In genomic region chr7:123569352-123569999, GRCh38 we compare ENCODE assay signal across 31 cellular contexts. TPM values are rescaled to one million over a fixed set of nuclear protein-coding genes. Genes with fewer than 3 reads are reported as not detected.
A peak's percentile ranks its signal among the peaks of the same experiment; 100 is the strongest.
DNase-seq lines count a peak whose midpoint lies in the region; ATAC-seq, FAIRE-seq and TF ChIP-seq lines count a peak whose summit lies in the region.
"Had no signal": no experiment of that assay in that cellular context is flagged by ENCODE, and none has a peak within 500 bp of the region (broad histone marks: within the 10 kb centered on the region; RNA-seq: fewer than 3 reads in every experiment).

No MANE protein-coding gene starts in this region.

- no TSS peak for BruUV-seq in PC-3 (replicated peaks; lab: Mats Ljungman, UMichigan)
- BruUV-seq in K562 (replicated peaks; lab: Mats Ljungman, UMichigan), result no TSS peak

- H3K9me3 ChIP-seq in PC-3 (ENCODE audit: low read length) (no peaks in the 10 kb centered on the region), K562 (replicated peaks; ENCODE audit: control insufficient read depth, insufficient read depth, low read depth, low read length) (no peaks in the 10 kb centered on the region)
- H3K9me3 ChIP-seq: A549, heart left ventricle, tibial nerve had no signal

- no peak overlapping the region for H2AFZ ChIP-seq in PC-3 (ENCODE audit: low read length)
- H2AFZ ChIP-seq in K562 (ENCODE audit: low read depth, low read length), result peak overlapping the region; percentile 79

- H3K27ac ChIP-seq in PC-3 (ENCODE audit: low read length) (no peak overlapping the region), K562 (ENCODE audit: extremely low read depth, low read depth, low read length) (no peak overlapping the region)
- H3K27ac ChIP-seq: A549, heart left ventricle, tibial nerve had no signal

- H4K20me1 ChIP-seq in PC-3 (ENCODE audit: low read length) (no peaks in the 10 kb centered on the region), K562 (replicated peaks; ENCODE audit: control insufficient read depth, insufficient read depth, low read length) (no peaks in the 10 kb centered on the region)

- no peak for FAIRE-seq in K562 (lab: Jason Lieb, UNC)
- FAIRE-seq: A549, bronchial epithelial cell, GM18507, HepG2 had no signal

- CTCF ChIA-PET in PC-3 (lab: Charles Lee) (no interaction called here), K562 (lab: Yijun Ruan, JAX; ENCODE audit: low intra/inter-chr PET ratio) (no interaction called here)

- peaks cover 0 to 2% (median 0%) of the 10 kb centered on the region in 3 donors for H3K9me3 Mint-ChIP-seq in IgD-negative memory B cell
- H3K9me3 Mint-ChIP-seq: activated CD4-positive, alpha-beta memory T cell treated with anti-CD3 and anti-CD28 coated beads for 36 hours; effector memory CD8-positive, alpha-beta T cell; neural crest cell had no signal

- in situ Hi-C loops in K562 (cut with MboI), result no loop called here

- TF ChIP-seq RAD21 in K562 (CRISPR knock-in tag; conservative IDR thresholded peaks at IDR 0.05 in 1 of 2, IDR thresholded peaks at IDR 0.05 in 1 of 2), result no peak

- no peak for TF ChIP-seq CTCF in PC-3 (conservative IDR thresholded peaks at IDR 0.05; ENCODE audit: low read depth, low read length)
- no peak for TF ChIP-seq CTCF in K562 (IDR thresholded peaks at IDR 0.05 in 2 of 3, conservative IDR thresholded peaks at IDR 0.05 in 1 of 3; ENCODE audit: insufficient read depth in 2 of 3, low read depth in 1 of 3, low read length in 3 of 3)

- peak overlapping the region in 2 of 3 donors; percentile 7 to 41 for H3K27ac Mint-ChIP-seq in IgD-negative memory B cell
- H3K27ac Mint-ChIP-seq: activated CD4-positive, alpha-beta memory T cell treated with anti-CD3 and anti-CD28 coated beads for 36 hours; activated naive CD8-positive, alpha-beta T cell; effector memory CD8-positive, alpha-beta T cell had no signal

- H3F3A ChIP-seq in PC-3 (ENCODE audit: low read length, unreplicated experiment), result no peaks in the 10 kb centered on the region

- H3K4me3 ChIP-seq in PC-3 (ENCODE audit: low read length) (no peak overlapping the region), K562 (no peak overlapping the region)
- H3K4me3 ChIP-seq: A549, heart left ventricle, tibial nerve had no signal

- no peak for TF ChIP-seq POLR2A in K562 (conservative IDR thresholded peaks at IDR 0.05)

- H3K27me3 Mint-ChIP-seq in IgD-negative memory B cell, result no peaks in the 10 kb centered on the region

- no peak overlapping the region for H3K9ac ChIP-seq in PC-3 (ENCODE audit: low read length)
- no peak overlapping the region for H3K9ac ChIP-seq in K562 (ENCODE audit: insufficient read depth in 1 of 2, low read depth in 2 of 2, low read length in 2 of 2)

- intact Hi-C loops in PC-3 (cut with micrococcal nuclease), result no loop called here
- intact Hi-C loops in K562 (cut with micrococcal nuclease), result no loop called here

- no peak overlapping the region for H3K4me2 ChIP-seq in PC-3 (ENCODE audit: low read length)
- no peak overlapping the region; the same call in 1 of the 2 replicates for H3K4me2 ChIP-seq in K562 (ENCODE audit: insufficient read depth, low read length)
- H3K4me2 ChIP-seq: A549 had no signal

- H3K9me2 ChIP-seq in PC-3 (replicated peaks; ENCODE audit: low read length), result no peaks in the 10 kb centered on the region

- peak; percentile 56; the same call in 1 of the 2 replicates for ATAC-seq in PC-3
- peak; percentile 52 for ATAC-seq in K562
- ATAC-seq in HG03175 (IDR thresholded peaks at IDR 0.05; ENCODE audit: unreplicated experiment), result no peak
- ATAC-seq in HG02973 (IDR thresholded peaks at IDR 0.05; ENCODE audit: unreplicated experiment), result no peak
- ATAC-seq: activated CD4-positive, CD25-positive, alpha-beta regulatory T cell treated with anti-CD3 and anti-CD28 coated beads, Interleukin-2, amount 50 U/mL, for 24 hours; effector memory CD8-positive, alpha-beta T cell; HepG2; right cardiac atrium; Right ventricle myocardium inferior had no signal

- H3K79me2 ChIP-seq in PC-3 (ENCODE audit: low read length), result no peaks in the 10 kb centered on the region
- no peaks in the 10 kb centered on the region for H3K79me2 ChIP-seq in K562 (ENCODE audit: control insufficient read depth, insufficient read depth, low read length)

- DNase-seq in AML-193 (lab: John Stamatoyannopoulos, UW) (peak; percentile 12 to 32), PC-3 (no peak), K562 (ENCODE audit: extremely low read depth in 1 of 4, low spot score in 3 of 4) (no peak), NCI-H774 (lab: John Stamatoyannopoulos, UW) (no peak), NCI-H82 treated with DMSO at 0.1 percent for 48 hours (lab: John Stamatoyannopoulos, UW; ENCODE audit: unreplicated experiment) (no peak)
- DNase-seq: activated CD4-positive, alpha-beta memory T cell treated with anti-CD3 and anti-CD28 coated beads for 36 hours; activated CD8-positive, alpha-beta memory T cell treated with anti-CD3 and anti-CD28 coated beads, Interleukin-2, amount 50 U/mL, for 48 hours; anterior cingulate cortex; DMS79 treated with DMSO at 0.1 percent for 48 hours; effector memory CD8-positive, alpha-beta T cell; foreskin fibroblast; heart left ventricle; kidney glomerular epithelial cell; NCI-H1436 treated with DMSO at 0.1 percent for 48 hours; NCI-H82; T1000 had no signal

- H3K4me1 ChIP-seq in PC-3 (ENCODE audit: insufficient read depth, low read length) (no peaks in the 10 kb centered on the region), K562 (replicated peaks in 1 of 2; ENCODE audit: control insufficient read depth in 2 of 2, insufficient read depth in 2 of 2, low read length in 2 of 2) (peaks cover 0 to 7% of the 10 kb centered on the region in 2 experiments; a peak in 4 of 5 replicates)
- H3K4me1 ChIP-seq: A549, heart left ventricle, tibial nerve had no signal

- H3K36me3 ChIP-seq in PC-3 (ENCODE audit: low read depth, low read length) (no peaks in the 10 kb centered on the region), K562 (ENCODE audit: control insufficient read depth, insufficient read depth, low read length) (no peaks in the 10 kb centered on the region)
- H3K36me3 ChIP-seq: heart left ventricle, tibial nerve had no signal

- no peak overlapping the region for H3K4me3 Mint-ChIP-seq in IgD-negative memory B cell
- H3K4me3 Mint-ChIP-seq: activated CD4-positive, alpha-beta memory T cell treated with anti-CD3 and anti-CD28 coated beads for 36 hours; activated naive CD8-positive, alpha-beta T cell; effector memory CD8-positive, alpha-beta T cell; neural crest cell had no signal

- POLR2A ChIA-PET in PC-3 (lab: Charles Lee; ENCODE audit: unreplicated experiment) (no interaction called here), K562 (lab: Yijun Ruan, JAX) (interaction anchor here (0.5 to 1.8 kb wide), 4 partner anchors 10 to 108 kb away, joined by 3 to 12 read pairs (median 4); partner anchors contain the start of gene NDUFA5)

- no peaks in the 10 kb centered on the region for H3K9me1 ChIP-seq in K562 (ENCODE audit: control insufficient read depth, insufficient read depth, low read length)

- H3K4me1 Mint-ChIP-seq in IgD-negative memory B cell, result peaks cover 0 to 6% (median 5%) of the 10 kb centered on the region in 3 donors
- H3K4me1 Mint-ChIP-seq: neural crest cell had no signal

- H3K27me3 ChIP-seq in PC-3 (ENCODE audit: low read length) (no peaks in the 10 kb centered on the region), K562 (ENCODE audit: control insufficient read depth in 2 of 2, insufficient read depth in 2 of 2, low read length in 2 of 2) (no peaks in the 10 kb centered on the region)
- H3K27me3 ChIP-seq: heart left ventricle, tibial nerve had no signal

- TF ChIP-seq EP300 in K562 (IDR thresholded peaks at IDR 0.05; ENCODE audit: low read length), result no peak

- WGBS in K562 (ENCODE audit: insufficient coverage, low coverage, missing lambda C conversion rate), result 4% methylated on average over 2 of the region's 2 CpGs

- no peaks in the 10 kb centered on the region for H3K36me3 Mint-ChIP-seq in IgD-negative memory B cell
- H3K36me3 Mint-ChIP-seq: activated CD4-positive, alpha-beta memory T cell treated with anti-CD3 and anti-CD28 coated beads for 36 hours; activated naive CD8-positive, alpha-beta T cell had no signal

RNA-seq across cellular contexts. Expression of gene NDUFA5, which starts 11.9 kb away (rescaled TPM):
- polyA plus RNA-seq in IgD-negative memory B cell (77.9 TPM), K562 (2011; rRNA removed) (85.5 and 155 TPM in 2 replicates), K562 (2014; fragmentation: Illumina TruSeq; extraction: Trizol) (257 and 269 TPM in 2 replicates), K562 (2014; fragmentation: Nextera tagmentation; extraction: Ambion mirVana) (100 to 1,000 TPM; 669 to 677 TPM), K562 (2014; rRNA removed) (245 and 254 TPM in 2 replicates)
- total RNA-seq in PC-3 (2014; rRNA removed) (42.7 and 46.9 TPM in 2 replicates), K562 (2014; rRNA removed) (187 and 199 TPM in 2 replicates), K562 (2014; rRNA removed; fragmentation: Illumina TruSeq; extraction: Trizol) (377 and 418 TPM in 2 replicates), K562 (2015; rRNA removed; fragmentation: Illumina TruSeq; extraction: Trizol) (324 and 363 TPM in 2 replicates), K562 (2021) (244 and 267 TPM in 2 replicates)
- 25.5 and 92.7 TPM in 2 replicates for total RNA-seq in K562 (2011; cell fraction: chromatin; rRNA removed; ENCODE audit: low replicate concordance)
- total RNA-seq in K562 (2011; cell fraction: nucleolus; rRNA removed), result 20.7 and 22.5 TPM in 2 replicates
- 62.4 and 97.6 TPM in 2 replicates for total RNA-seq in K562 (2011; cell fraction: nucleoplasm; rRNA removed)
- polyA plus RNA-seq in K562 (2011; cell fraction: cytosol; rRNA removed), result 4.9 and 17.7 TPM in 2 replicates
- 25.9 and 32.6 TPM in 2 replicates for polyA plus RNA-seq in K562 (2011; cell fraction: nucleus; rRNA removed)
- polyA plus RNA-seq in K562 (2012), result 154 and 254 TPM in 2 replicates
- polyA minus RNA-seq in K562 (2011; rRNA and poly(A)+ RNA removed), result 59.6 and 72.6 TPM in 2 replicates
- polyA minus RNA-seq in K562 (2011; cell fraction: cytosol; rRNA and poly(A)+ RNA removed), result 41.1 and 61.1 TPM in 2 replicates
- 65.4 and 83.4 TPM in 2 replicates for polyA minus RNA-seq in K562 (2011; cell fraction: nucleus; rRNA and poly(A)+ RNA removed)

RNA-seq across cellular contexts. Expression of gene ASB15, which starts 32.1 kb away (rescaled TPM):
- not detected for polyA plus RNA-seq in IgD-negative memory B cell
- not detected in 2 replicates for total RNA-seq in PC-3 (2014; rRNA removed)
- not detected in 2 replicates for total RNA-seq in K562 (2011; cell fraction: chromatin; rRNA removed; ENCODE audit: low replicate concordance)
- not detected in 2 replicates for total RNA-seq in K562 (2011; cell fraction: nucleolus; rRNA removed)
- not detected in 2 replicates for total RNA-seq in K562 (2011; cell fraction: nucleoplasm; rRNA removed)
- not detected in 2 replicates for total RNA-seq in K562 (2014; rRNA removed)
- 0.03 TPM in 1 of 2 replicates, not detected in the other for total RNA-seq in K562 (2014; rRNA removed; fragmentation: Illumina TruSeq; extraction: Trizol)
- total RNA-seq in K562 (2015; rRNA removed; fragmentation: Illumina TruSeq; extraction: Trizol), result 0.04 and 0.19 TPM in 2 replicates
- 0.04 TPM in 1 of 2 replicates, not detected in the other for total RNA-seq in K562 (2021)
- polyA plus RNA-seq in K562 (2011; rRNA removed), result not detected in 2 replicates
- not detected in 2 replicates for polyA plus RNA-seq in K562 (2011; cell fraction: cytosol; rRNA removed)
- polyA plus RNA-seq in K562 (2011; cell fraction: nucleus; rRNA removed), result not detected in 2 replicates
- polyA plus RNA-seq in K562 (2012), result 0.09 and 1.3 TPM in 2 replicates
- 0.03 and 0.04 TPM in 2 replicates for polyA plus RNA-seq in K562 (2014; fragmentation: Illumina TruSeq; extraction: Trizol)
- under 1 TPM; 0.03 to 0.14 TPM for polyA plus RNA-seq in K562 (2014; fragmentation: Nextera tagmentation; extraction: Ambion mirVana)
- 0.11 and 0.12 TPM in 2 replicates for polyA plus RNA-seq in K562 (2014; rRNA removed)
- polyA minus RNA-seq in K562 (2011; rRNA and poly(A)+ RNA removed), result not detected in 2 replicates
- not detected in 2 replicates for polyA minus RNA-seq in K562 (2011; cell fraction: cytosol; rRNA and poly(A)+ RNA removed)
- not detected in 2 replicates for polyA minus RNA-seq in K562 (2011; cell fraction: nucleus; rRNA and poly(A)+ RNA removed)
- total RNA-seq: activated CD4-positive, alpha-beta memory T cell treated with anti-CD3 and anti-CD28 coated beads for 36 hours; bronchial epithelial cell; esophagus mucosa; HepG2; lung microvascular endothelial cell; neural crest cell; tibial nerve had no signal
- polyA plus RNA-seq: A549, HepG2 had no signal

RNA-seq across cellular contexts. Expression of gene IQUB, which starts 35.1 kb away (rescaled TPM):
- not detected for polyA plus RNA-seq in IgD-negative memory B cell
- 0.04 and 0.06 TPM in 2 replicates for total RNA-seq in PC-3 (2014; rRNA removed)
- 2.5 and 10.0 TPM in 2 replicates for total RNA-seq in K562 (2011; cell fraction: chromatin; rRNA removed; ENCODE audit: low replicate concordance)
- total RNA-seq in K562 (2011; cell fraction: nucleolus; rRNA removed), result 1.7 and 2.1 TPM in 2 replicates
- 5.5 and 7.8 TPM in 2 replicates for total RNA-seq in K562 (2011; cell fraction: nucleoplasm; rRNA removed)
- 0.98 and 1.3 TPM in 2 replicates for total RNA-seq in K562 (2014; rRNA removed)
- total RNA-seq in K562 (2014; rRNA removed; fragmentation: Illumina TruSeq; extraction: Trizol), result 2.4 and 3.1 TPM in 2 replicates
- 2.0 and 2.6 TPM in 2 replicates for total RNA-seq in K562 (2015; rRNA removed; fragmentation: Illumina TruSeq; extraction: Trizol)
- total RNA-seq in K562 (2021), result 1.1 and 1.9 TPM in 2 replicates
- polyA plus RNA-seq in K562 (2011; rRNA removed), result 0.69 and 1.3 TPM in 2 replicates
- polyA plus RNA-seq in K562 (2011; cell fraction: cytosol; rRNA removed), result 0.21 and 0.62 TPM in 2 replicates
- 1.3 and 1.5 TPM in 2 replicates for polyA plus RNA-seq in K562 (2011; cell fraction: nucleus; rRNA removed)
- 1.7 and 2.7 TPM in 2 replicates for polyA plus RNA-seq in K562 (2012)
- 1.4 and 1.6 TPM in 2 replicates for polyA plus RNA-seq in K562 (2014; fragmentation: Illumina TruSeq; extraction: Trizol)
- 1 to 10 TPM; 1.3 to 1.7 TPM for polyA plus RNA-seq in K562 (2014; fragmentation: Nextera tagmentation; extraction: Ambion mirVana)
- polyA plus RNA-seq in K562 (2014; rRNA removed), result 0.58 and 0.62 TPM in 2 replicates
- polyA minus RNA-seq in K562 (2011; rRNA and poly(A)+ RNA removed), result 1.9 and 3.4 TPM in 2 replicates
- polyA minus RNA-seq in K562 (2011; cell fraction: cytosol; rRNA and poly(A)+ RNA removed), result 0.73 and 1.2 TPM in 2 replicates
- 5.7 and 6.2 TPM in 2 replicates for polyA minus RNA-seq in K562 (2011; cell fraction: nucleus; rRNA and poly(A)+ RNA removed)
- total RNA-seq: bronchial epithelial cell, esophagus mucosa had no signal
- polyA plus RNA-seq: HepG2 had no signal

Comparison
In these comparisons a context has a peak if more than half of its experiments do, and no peak if none do; other contexts are left out.
1. DNase-seq: peak in AML-193 (2 of 2); none in PC-3 (single experiment), K562 (0 of 4), NCI-H774 (single experiment) and NCI-H82 treated with DMSO at 0.1 percent for 48 hours (single experiment).
2. ATAC-seq: peak in PC-3 (single experiment) and K562 (single experiment); none in HG03175 (single experiment) and HG02973 (single experiment).